In the genomic region with DNA sequence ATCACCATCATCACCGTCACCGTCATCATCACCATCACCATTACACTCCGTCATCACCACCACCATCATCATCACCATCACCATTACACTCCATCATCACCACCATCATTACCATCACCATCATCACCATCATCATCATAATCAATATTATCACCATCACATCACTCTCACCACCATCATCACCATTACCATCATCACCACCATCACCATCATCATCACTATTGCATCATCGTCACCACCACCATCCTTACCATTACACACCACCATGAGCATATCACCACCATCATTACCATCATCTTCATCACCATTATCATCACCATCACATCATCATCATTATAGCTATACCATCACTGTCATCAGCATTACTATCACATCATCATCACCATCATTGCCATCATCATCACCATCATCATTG, we compare ENCODE assay signal across 17 cellular contexts.
DNase-seq lines count a peak whose midpoint lies in the region; ATAC-seq, FAIRE-seq and TF ChIP-seq lines count a peak whose summit lies in the region.
"Had no signal": no experiment of that assay in that cellular context is flagged by ENCODE, and none has a peak within 500 bp of the region (broad histone marks: within the 10 kb centered on the region; RNA-seq: fewer than 3 reads in every experiment).

No MANE protein-coding gene starts in this region.

- H3K4me1 ChIP-seq in HEK293 (ENCODE audit: control insufficient read depth, insufficient read depth, low read length) (no peaks in the 10 kb centered on the region), K562 (replicated peaks in 1 of 2; ENCODE audit: control insufficient read depth in 2 of 2, insufficient read depth in 2 of 2, low read length in 2 of 2) (no peaks in the 10 kb centered on the region), iPS-20b (ENCODE audit: insufficient read depth, low read length) (no peaks in the 10 kb centered on the region), mammary epithelial cell (ENCODE audit: insufficient read depth, low read length) (no peaks in the 10 kb centered on the region)
- H3K4me1 ChIP-seq: HAP-1 had no signal

- H3K27me3 ChIP-seq in K562 (ENCODE audit: control insufficient read depth in 2 of 2, insufficient read depth in 2 of 2, low read length in 2 of 2): no peaks in the 10 kb centered on the region
- H3K27me3 ChIP-seq in iPS-20b (ENCODE audit: insufficient read depth, low read length): no peaks in the 10 kb centered on the region
- H3K27me3 ChIP-seq in mammary epithelial cell (ENCODE audit: insufficient read depth, low read length): no peaks in the 10 kb centered on the region

- WGBS in K562 (ENCODE audit: insufficient coverage, low coverage, missing lambda C conversion rate): 2% methylated on average over 4 of the region's 4 CpGs
- 57% methylated on average over 4 of the region's 4 CpGs for WGBS in mammary epithelial cell (ENCODE audit: low coverage, missing lambda C conversion rate)

- TF ChIP-seq POLR2A in K562 (conservative IDR thresholded peaks at IDR 0.05): no peak

- H3K9me1 ChIP-seq in K562 (ENCODE audit: control insufficient read depth, insufficient read depth, low read length): no peaks in the 10 kb centered on the region

- H3K9me3 ChIP-seq in HEK293 (ENCODE audit: control insufficient read depth, insufficient read depth, low read depth, low read length): no peaks in the 10 kb centered on the region
- no peaks in the 10 kb centered on the region for H3K9me3 ChIP-seq in K562 (replicated peaks; ENCODE audit: control insufficient read depth, insufficient read depth, low read depth, low read length)
- peaks cover 45% of the 10 kb centered on the region for H3K9me3 ChIP-seq in iPS-20b (ENCODE audit: insufficient read depth, low read depth, low read length)
- H3K9me3 ChIP-seq in mammary epithelial cell (replicated peaks; ENCODE audit: insufficient read depth, low read length): peaks cover 22% of the 10 kb centered on the region

- BruUV-seq in K562 (replicated peaks; lab: Mats Ljungman, UMichigan) (no TSS peak), mammary epithelial cell (replicated peaks; lab: Mats Ljungman, UMichigan) (no TSS peak)

- CTCF ChIA-PET in HEK293 (lab: Yijun Ruan, JAX) (no interaction called here), K562 (lab: Yijun Ruan, JAX; ENCODE audit: low intra/inter-chr PET ratio) (no interaction called here), mammary epithelial cell (lab: Charles Lee; ENCODE audit: low non-redundant PET) (no interaction called here)

- H3K79me2 ChIP-seq in K562 (ENCODE audit: control insufficient read depth, insufficient read depth, low read length): no peaks in the 10 kb centered on the region
- H3K79me2 ChIP-seq in mammary epithelial cell (ENCODE audit: insufficient read depth, low read length): no peaks in the 10 kb centered on the region

- no peak for DNase-seq in K562 (ENCODE audit: extremely low read depth in 1 of 4, low spot score in 3 of 4)
- no peak for DNase-seq in GM19238 (ENCODE audit: insufficient read length, low spot score)
- DNase-seq in mammary epithelial cell: no peak
- no peak for DNase-seq in SHP77 treated with DMSO at 0.1 percent for 48 hours (lab: John Stamatoyannopoulos, UW)
- DNase-seq: C1 segment of cervical spinal cord; Calu3; CD4-positive, alpha-beta memory T cell; COR-L47; DMS153; DND-41 had no signal

- no peak for FAIRE-seq in K562 (lab: Jason Lieb, UNC)
- FAIRE-seq: G401.6, GM19239, H54 had no signal

- H3K36me3 ChIP-seq in HEK293 (ENCODE audit: control insufficient read depth in 2 of 2, insufficient read depth in 1 of 2, low read length in 2 of 2): no peaks in the 10 kb centered on the region; a peak in 1 of 3 replicates
- no peaks in the 10 kb centered on the region for H3K36me3 ChIP-seq in K562 (ENCODE audit: control insufficient read depth, insufficient read depth, low read length)
- no peaks in the 10 kb centered on the region for H3K36me3 ChIP-seq in iPS-20b (ENCODE audit: insufficient read depth, low read depth, low read length)
- H3K36me3 ChIP-seq in mammary epithelial cell (ENCODE audit: insufficient read depth, low read length): no peaks in the 10 kb centered on the region
- H3K36me3 ChIP-seq: HAP-1 had no signal

- no peak for TF ChIP-seq RAD21 in K562 (CRISPR knock-in tag; conservative IDR thresholded peaks at IDR 0.05 in 1 of 2, IDR thresholded peaks at IDR 0.05 in 1 of 2)

- H3K27ac ChIP-seq in HEK293 (ENCODE audit: extremely low read depth, low read depth, low read length) (no peak overlapping the region), K562 (ENCODE audit: extremely low read depth, low read depth, low read length) (no peak overlapping the region), iPS-20b (ENCODE audit: low read length) (no peak overlapping the region), mammary epithelial cell (ENCODE audit: insufficient read depth, low read depth, low read length) (no peak overlapping the region)

- H2AFZ ChIP-seq in K562 (ENCODE audit: low read depth, low read length): no peak overlapping the region
- no peak overlapping the region for H2AFZ ChIP-seq in mammary epithelial cell (ENCODE audit: low read depth, low read length)
- H2AFZ ChIP-seq: GM23338 had no signal

- intact Hi-C loops in K562 (cut with micrococcal nuclease): no loop called here
- intact Hi-C loops in mammary epithelial cell (cut with micrococcal nuclease): no loop called here

- no peak for ATAC-seq in K562
- ATAC-seq: GM23338 had no signal

- no peak overlapping the region for H3K9ac ChIP-seq in K562 (ENCODE audit: insufficient read depth in 1 of 2, low read depth in 2 of 2, low read length in 2 of 2)
- H3K9ac ChIP-seq in iPS-20b (ENCODE audit: low read depth, low read length): no peak overlapping the region
- H3K9ac ChIP-seq in mammary epithelial cell (ENCODE audit: insufficient read depth, low read length): no peak overlapping the region

- in situ Hi-C loops in K562 (cut with MboI) (no loop called here), mammary epithelial cell (cut with MboI; ENCODE audit: low sequenced_read_pairs in 2 of 2) (no loop called here)

- H3K4me2 ChIP-seq in K562 (ENCODE audit: insufficient read depth, low read length): no peak overlapping the region
- no peak overlapping the region for H3K4me2 ChIP-seq in mammary epithelial cell (ENCODE audit: insufficient read depth, low read depth, low read length)
- H3K4me2 ChIP-seq: GM23338 had no signal

- TF ChIP-seq EP300 in K562 (IDR thresholded peaks at IDR 0.05; ENCODE audit: low read length): no peak

- no peaks in the 10 kb centered on the region for H4K20me1 ChIP-seq in K562 (replicated peaks; ENCODE audit: control insufficient read depth, insufficient read depth, low read length)
- H4K20me1 ChIP-seq in mammary epithelial cell (ENCODE audit: insufficient read depth, low read length): no peaks in the 10 kb centered on the region

- TF ChIP-seq CTCF in HEK293 (tag by site-specific recombination; IDR thresholded peaks at IDR 0.05) (no peak), K562 (IDR thresholded peaks at IDR 0.05 in 2 of 3, conservative IDR thresholded peaks at IDR 0.05 in 1 of 3; ENCODE audit: insufficient read depth in 2 of 3, low read depth in 1 of 3, low read length in 3 of 3) (no peak), mammary epithelial cell (conservative IDR thresholded peaks at IDR 0.05 in 1 of 2, IDR thresholded peaks at IDR 0.05 in 1 of 2; ENCODE audit: extremely low read depth in 1 of 2, insufficient read depth in 1 of 2, low read depth in 1 of 2, low read length in 2 of 2) (no peak)

- H3K4me3 ChIP-seq in HEK293 (ENCODE audit: low read depth, low read length) (no peak overlapping the region), K562 (no peak overlapping the region), iPS-20b (ENCODE audit: low read length) (peak overlapping the region; percentile 11; the same call in 1 of the 2 replicates), mammary epithelial cell (replicated peaks in 1 of 3; ENCODE audit: insufficient read depth in 1 of 3, low read depth in 2 of 3, low read length in 3 of 3) (no peak overlapping the region)
- H3K4me3 ChIP-seq: GM23338, HAP-1 had no signal

- dilution Hi-C loops in mammary epithelial cell (cut with HindIII; ENCODE audit: low sequenced_read_pairs): loop anchor here (5.0 to 10.0 kb wide), 6 partner anchors 35 to 427 kb away; no protein-coding TSS in a partner anchor

- POLR2A ChIA-PET in HEK293 (lab: Yijun Ruan, JAX) (no interaction called here), K562 (lab: Yijun Ruan, JAX) (no interaction called here)

TF ChIP-seq in HEK293, 187 proteins besides CTCF, POLR2A, EP300 and RAD21 (continues in another document):
- no peak for TF ChIP-seq ZBTB20 (tag by site-specific recombination; IDR thresholded peaks at IDR 0.05)
- peak; percentile 92 for TF ChIP-seq ZNF670 (tag by site-specific recombination; IDR thresholded peaks at IDR 0.05; ENCODE audit: low read depth)
- no peak for TF ChIP-seq ZNF366 (tag by site-specific recombination; conservative IDR thresholded peaks at IDR 0.05)
- peak; percentile 61 for TF ChIP-seq ZNF169 (tag by site-specific recombination; IDR thresholded peaks at IDR 0.05)
- TF ChIP-seq ZNF621 (tag by site-specific recombination; IDR thresholded peaks at IDR 0.05): 0 out of 2 replicates have a peak, but pooled peaks have one; percentile 36
- no peak for TF ChIP-seq ZNF792 (tag by site-specific recombination; IDR thresholded peaks at IDR 0.05)
- no peak for TF ChIP-seq ZBTB1 (tag by site-specific recombination; IDR thresholded peaks at IDR 0.05)

TF ChIP-seq in K562, 482 proteins besides CTCF, POLR2A, EP300 and RAD21:
- no peak for TF ChIP-seq CEBPG (CRISPR knock-in tag; IDR thresholded peaks at IDR 0.05)
- TF ChIP-seq CEBPG (tag; conservative IDR thresholded peaks at IDR 0.05 in 1 of 2, IDR thresholded peaks at IDR 0.05 in 1 of 2): peak in 1 of 2 experiments; percentile 77; a peak in 2 of 4 replicates
- no peak for TF ChIP-seq ATF1 (CRISPR knock-in tag; IDR thresholded peaks at IDR 0.05)
- peak; percentile 49; the same call in 1 of the 2 replicates for TF ChIP-seq ATF1 (tag; IDR thresholded peaks at IDR 0.05)
- peak; percentile 56; the same call in 1 of the 2 replicates for TF ChIP-seq CEBPB (tag; IDR thresholded peaks at IDR 0.05)
- TF ChIP-seq, protein P1, sequence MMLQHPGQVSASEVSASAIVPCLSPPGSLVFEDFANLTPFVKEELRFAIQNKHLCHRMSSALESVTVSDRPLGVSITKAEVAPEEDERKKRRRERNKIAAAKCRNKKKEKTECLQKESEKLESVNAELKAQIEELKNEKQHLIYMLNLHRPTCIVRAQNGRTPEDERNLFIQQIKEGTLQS (IDR thresholded peaks at IDR 0.05): peak; percentile 68
- TF ChIP-seq, protein P1 (CRISPR knock-in tag; conservative IDR thresholded peaks at IDR 0.05): no peak
- no peak for TF ChIP-seq KAT7 (CRISPR knock-in tag; IDR thresholded peaks at IDR 0.05; ENCODE audit: borderline replicate concordance)

Comparison
In these comparisons a context has a peak if more than half of its experiments do, and no peak if none do; other contexts are left out.
1. Of the 44 proteins assayed by ChIP-seq in both K562 and HEK293: peak only in K562: none; only in HEK293: ATF2, ZNF133, ZNF311, ZNF324 and ZNF707; in both: none; in neither: 39.